Comparison of ENCODE assay signal across 20 cellular contexts in the genomic region with DNA sequence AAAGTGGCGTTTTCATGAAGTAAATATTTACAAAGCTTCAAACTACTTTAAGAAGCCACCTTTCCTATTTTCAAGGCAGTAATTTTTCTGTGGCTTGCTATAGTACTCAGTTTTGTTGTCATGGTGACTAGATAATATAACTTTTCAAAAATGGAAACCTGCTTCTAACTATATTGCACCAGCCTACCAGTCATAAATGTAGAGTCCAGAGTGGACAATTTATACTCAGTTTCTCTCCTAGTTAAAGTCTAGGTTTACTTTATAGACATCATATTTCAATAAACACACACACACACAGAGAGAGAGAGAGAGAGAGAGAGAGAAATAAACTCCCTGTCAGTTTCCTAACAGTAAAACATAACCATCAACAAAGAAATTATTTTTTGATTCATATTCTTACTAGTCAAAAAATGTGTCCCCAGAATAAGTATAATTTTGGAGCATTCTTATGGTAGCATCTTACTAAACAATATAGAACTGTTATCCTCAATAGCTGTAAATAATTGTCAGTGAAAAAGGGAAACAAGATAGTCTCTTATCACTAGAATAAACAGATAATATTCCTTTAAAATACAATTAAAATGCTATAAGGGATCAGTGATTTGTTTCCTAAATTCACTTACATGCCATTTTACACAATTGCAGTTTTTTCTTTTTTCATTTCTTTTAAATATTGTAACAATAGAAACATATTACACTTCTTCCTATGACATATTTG.
A peak's percentile ranks its signal among the peaks of the same experiment; 100 is the strongest.
DNase-seq lines count a peak whose midpoint lies in the region; ATAC-seq, FAIRE-seq and TF ChIP-seq lines count a peak whose summit lies in the region.
"Had no signal": no experiment of that assay in that cellular context is flagged by ENCODE, and none has a peak within 500 bp of the region (broad histone marks: within the 10 kb centered on the region; RNA-seq: fewer than 3 reads in every experiment).

No MANE protein-coding gene starts in this region.

- H3K4me3 Mint-ChIP-seq in central memory CD8-positive, alpha-beta T cell = no peak overlapping the region
- H3K4me3 Mint-ChIP-seq: B cell; CD4-positive, CD25-positive, alpha-beta regulatory T cell; CD8-positive, alpha-beta memory T cell had no signal

- H3K27me3 Mint-ChIP-seq in central memory CD8-positive, alpha-beta T cell = no peaks in the 10 kb centered on the region
- H3K27me3 Mint-ChIP-seq: B cell; CD4-positive, CD25-positive, alpha-beta regulatory T cell; CD8-positive, alpha-beta memory T cell had no signal

- FAIRE-seq in A549 (lab: Jason Lieb, UNC) = no peak
- FAIRE-seq: GM12892, GM18507 had no signal

- no peak for TF ChIP-seq CTCF in A549 (IDR thresholded peaks at IDR 0.05)
- TF ChIP-seq CTCF in foreskin fibroblast (IDR thresholded peaks at IDR 0.05; ENCODE audit: low read depth, low read length) = no peak

- H3K27ac Mint-ChIP-seq in central memory CD8-positive, alpha-beta T cell (ENCODE audit: low read depth) = peak overlapping the region; percentile 32
- H3K27ac Mint-ChIP-seq: B cell had no signal

- H3K4me3 ChIP-seq in A549 (no peak overlapping the region), aorta (ENCODE audit: low read length in 2 of 2) (no peak overlapping the region), foreskin fibroblast (ENCODE audit: low read depth in 1 of 2, low read length in 2 of 2) (no peak overlapping the region)

- WGBS in A549 (ENCODE audit: missing lambda C conversion rate) = 52% methylated on average over 1 of the region's 1 CpG
- WGBS in aorta, 2 donors = 74 to 81% methylated on average over 1 of the region's 1 CpG

- intact Hi-C loops in left colon (cut with DNase I, micrococcal nuclease) (no loop called here), aorta (cut with DNase I) (no loop called here)

- H3K4me1 Mint-ChIP-seq in central memory CD8-positive, alpha-beta T cell = no peaks in the 10 kb centered on the region
- H3K4me1 Mint-ChIP-seq: CD8-positive, alpha-beta memory T cell had no signal

- no peak for TF ChIP-seq POLR2A in A549 (IDR thresholded peaks at IDR 0.05; ENCODE audit: low read length)

- no peaks in the 10 kb centered on the region for H3K36me3 ChIP-seq in aorta (ENCODE audit: control insufficient read depth in 1 of 2, insufficient read depth in 2 of 2, low read length in 1 of 2)

- H3K36me3 Mint-ChIP-seq in central memory CD8-positive, alpha-beta T cell (ENCODE audit: insufficient read depth) = peaks cover 2% of the 10 kb centered on the region

- peaks cover 26% of the 10 kb centered on the region for H3K4me1 ChIP-seq in A549
- H3K4me1 ChIP-seq in aorta (ENCODE audit: control insufficient read depth in 1 of 2, insufficient read depth in 2 of 2, low read length in 2 of 2) = no peaks in the 10 kb centered on the region

- TF ChIP-seq EP300 in A549 (IDR thresholded peaks at IDR 0.05) = no peak

- DNase-seq in A549 (ENCODE audit: low read depth in 1 of 2, low spot score in 1 of 2) (no peak), HEK293T (ENCODE audit: extremely low spot score) (no peak), left colon (no peak), aorta (no peak), foreskin fibroblast (no peak), RKO (ENCODE audit: low spot score) (no peak)
- no peak for DNase-seq in central memory CD8-positive, alpha-beta T cell (ENCODE audit: low spot score in 2 of 2)
- DNase-seq: C1 segment of cervical spinal cord; CD4-positive, CD25-positive, alpha-beta regulatory T cell; CD8-positive, alpha-beta memory T cell; COR-L47; GDM1; GOT3; H7 had no signal

- no peak for ATAC-seq in A549
- no peak for ATAC-seq in central memory CD8-positive, alpha-beta T cell (replicated peaks; ENCODE audit: extremely low read depth, poor library complexity, severe bottlenecking)
- ATAC-seq in left colon = peak; percentile 81
- no peak for ATAC-seq in aorta (ENCODE audit: low FRiP score)
- ATAC-seq in GM21360 (IDR thresholded peaks at IDR 0.05; ENCODE audit: unreplicated experiment) = no peak
- ATAC-seq: HCT116 had no signal

- no peaks in the 10 kb centered on the region for H3K27me3 ChIP-seq in aorta (ENCODE audit: control insufficient read depth in 1 of 2, insufficient read depth in 2 of 2, low read length in 1 of 2)

- H3K27ac ChIP-seq in A549 (no peak overlapping the region), aorta (ENCODE audit: low read depth in 1 of 2, low read length in 2 of 2) (no peak overlapping the region)
- H3K27ac ChIP-seq: 22Rv1 had no signal

- POLR2A ChIA-PET in A549 (lab: Yijun Ruan, JAX) = no interaction called here
- POLR2A ChIA-PET in HEK293T (lab: Yijun Ruan, JAX) = no interaction called here

- no peak for TF ChIP-seq RAD21 in A549 (conservative IDR thresholded peaks at IDR 0.05 in 1 of 2, IDR thresholded peaks at IDR 0.05 in 1 of 2)

- CTCF ChIA-PET in A549 (lab: Yijun Ruan, JAX) (interaction anchor here (1.9 kb wide), 1 partner anchor 15 kb away, joined by 3 read pairs; no protein-coding TSS in a partner anchor), HEK293T (lab: Yijun Ruan, JAX) (interaction anchor here (0.5 kb wide), 1 partner anchor 1038 kb away, joined by 3 read pairs; no protein-coding TSS in a partner anchor)

- no peaks in the 10 kb centered on the region for H3K9me3 Mint-ChIP-seq in central memory CD8-positive, alpha-beta T cell
- H3K9me3 Mint-ChIP-seq: CD4-positive, CD25-positive, alpha-beta regulatory T cell; CD8-positive, alpha-beta memory T cell had no signal

- peak overlapping the region; percentile 59 for H3K4me2 ChIP-seq in A549

- no peaks in the 10 kb centered on the region for H3K9me3 ChIP-seq in A549
- no peaks in the 10 kb centered on the region for H3K9me3 ChIP-seq in aorta (ENCODE audit: control insufficient read depth, low read length)

TF ChIP-seq in A549, 52 proteins besides CTCF, POLR2A, EP300 and RAD21:
- TF ChIP-seq CHD2 (IDR thresholded peaks at IDR 0.05; ENCODE audit: low read length, partially characterized antibody) = no peak
- TF ChIP-seq, protein P1, sequence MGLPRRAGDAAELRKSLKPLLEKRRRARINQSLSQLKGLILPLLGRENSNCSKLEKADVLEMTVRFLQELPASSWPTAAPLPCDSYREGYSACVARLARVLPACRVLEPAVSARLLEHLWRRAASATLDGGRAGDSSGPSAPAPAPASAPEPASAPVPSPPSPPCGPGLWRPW (IDR thresholded peaks at IDR 0.05) = no peak
- TF ChIP-seq, protein P2, sequence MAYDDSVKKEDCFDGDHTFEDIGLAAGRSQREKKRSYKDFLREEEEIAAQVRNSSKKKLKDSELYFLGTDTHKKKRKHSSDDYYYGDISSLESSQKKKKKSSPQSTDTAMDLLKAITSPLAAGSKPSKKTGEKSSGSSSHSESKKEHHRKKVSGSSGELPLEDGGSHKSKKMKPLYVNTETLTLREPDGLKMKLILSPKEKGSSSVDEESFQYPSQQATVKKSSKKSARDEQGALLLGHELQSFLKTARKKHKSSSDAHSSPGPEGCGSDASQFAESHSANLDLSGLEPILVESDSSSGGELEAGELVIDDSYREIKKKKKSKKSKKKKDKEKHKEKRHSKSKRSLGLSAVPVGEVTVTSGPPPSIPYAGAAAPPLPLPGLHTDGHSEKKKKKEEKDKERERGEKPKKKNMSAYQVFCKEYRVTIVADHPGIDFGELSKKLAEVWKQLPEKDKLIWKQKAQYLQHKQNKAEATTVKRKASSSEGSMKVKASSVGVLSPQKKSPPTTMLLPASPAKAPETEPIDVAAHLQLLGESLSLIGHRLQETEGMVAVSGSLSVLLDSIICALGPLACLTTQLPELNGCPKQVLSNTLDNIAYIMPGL (CRISPR knock-in tag; IDR thresholded peaks at IDR 0.05; ENCODE audit: borderline replicate concordance) = no peak
- TF ChIP-seq NR3C1 (IDR thresholded peaks at IDR 0.05) = no peak
- TF ChIP-seq GATA3 (IDR thresholded peaks at IDR 0.05; ENCODE audit: borderline replicate concordance) = no peak
- TF ChIP-seq JUNB (IDR thresholded peaks at IDR 0.05) = no peak
- TF ChIP-seq TP53 (CRISPR knock-in tag; IDR thresholded peaks at IDR 0.05) = no peak
- no peak for TF ChIP-seq KDM1A (IDR thresholded peaks at IDR 0.05; ENCODE audit: low read depth)
- no peak for TF ChIP-seq CBX2 (IDR thresholded peaks at IDR 0.05; ENCODE audit: borderline replicate concordance, low read depth)

TF ChIP-seq in HEK293T, 16 proteins besides CTCF, POLR2A, EP300 and RAD21:
- TF ChIP-seq FOXK2 (IDR thresholded peaks at IDR 0.05) = no peak
- TF ChIP-seq, protein P3, sequence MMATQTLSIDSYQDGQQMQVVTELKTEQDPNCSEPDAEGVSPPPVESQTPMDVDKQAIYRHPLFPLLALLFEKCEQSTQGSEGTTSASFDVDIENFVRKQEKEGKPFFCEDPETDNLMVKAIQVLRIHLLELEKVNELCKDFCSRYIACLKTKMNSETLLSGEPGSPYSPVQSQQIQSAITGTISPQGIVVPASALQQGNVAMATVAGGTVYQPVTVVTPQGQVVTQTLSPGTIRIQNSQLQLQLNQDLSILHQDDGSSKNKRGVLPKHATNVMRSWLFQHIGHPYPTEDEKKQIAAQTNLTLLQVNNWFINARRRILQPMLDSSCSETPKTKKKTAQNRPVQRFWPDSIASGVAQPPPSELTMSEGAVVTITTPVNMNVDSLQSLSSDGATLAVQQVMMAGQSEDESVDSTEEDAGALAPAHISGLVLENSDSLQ (IDR thresholded peaks at IDR 0.05) = peak; percentile 86
